Comparison of ENCODE assay signal across 20 cellular contexts in the genomic region with DNA sequence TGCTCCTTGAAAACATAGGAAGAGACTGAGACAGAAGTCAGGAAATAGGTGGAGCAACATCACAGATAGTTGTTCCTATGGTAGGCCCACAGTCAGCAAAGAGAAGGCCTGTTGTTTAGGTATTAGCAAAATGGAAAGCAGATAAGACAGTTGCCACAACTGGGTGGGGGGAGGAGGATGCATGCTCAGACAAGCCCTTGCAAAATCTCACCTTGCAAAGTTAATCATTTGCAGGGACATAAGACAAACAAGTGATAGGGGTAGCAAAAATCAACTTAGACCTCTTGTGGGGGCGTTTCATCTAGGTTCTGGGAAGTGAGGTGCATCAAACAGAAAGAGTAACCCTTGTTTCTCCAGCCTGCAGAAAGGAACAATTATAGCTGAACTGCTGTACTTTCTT. TPM values are rescaled to one million over a fixed set of nuclear protein-coding genes. Genes with fewer than 3 reads are reported as not detected.
DNase-seq lines count a peak whose midpoint lies in the region; ATAC-seq and TF ChIP-seq lines count a peak whose summit lies in the region.
"Had no signal": no experiment of that assay in that cellular context is flagged by ENCODE, and none has a peak within 500 bp of the region (broad histone marks: within the 10 kb centered on the region; RNA-seq: fewer than 3 reads in every experiment).

No MANE protein-coding gene starts in this region.

- DNase-seq in WTC11 (ENCODE audit: low spot score) = no peak
- DNase-seq in left lobe of liver (ENCODE audit: low spot score) = peak; percentile 67
- DNase-seq in right lobe of liver = peak in 2 of 3 donors; percentile 36 to 63
- no peak for DNase-seq in GM13977 (ENCODE audit: low spot score)
- no peak for DNase-seq in mesothelial cell of epicardium (ENCODE audit: low spot score in 2 of 2, unreplicated experiment in 2 of 2)
- no peak for DNase-seq in osteoblast (ENCODE audit: insufficient read length, low spot score, missing footprints)
- DNase-seq: C1 segment of cervical spinal cord; Calu3; CD4-positive, alpha-beta memory T cell; COR-L47; DMS79; EL; GDM1; H9 had no signal

- no peaks in the 10 kb centered on the region for H3K9me3 ChIP-seq in right lobe of liver
- H3K9me3 ChIP-seq in osteoblast (ENCODE audit: low read depth, low read length) = no peaks in the 10 kb centered on the region

- H3K4me3 Mint-ChIP-seq in WTC11 (no peak overlapping the region), mesothelial cell of epicardium (no peak overlapping the region)
- H3K4me3 Mint-ChIP-seq: CD4-positive, alpha-beta memory T cell; GM23338; H9 had no signal

- no peak overlapping the region for H2AFZ ChIP-seq in osteoblast (ENCODE audit: low read length)
- H2AFZ ChIP-seq: GM23338 had no signal

- H3K4me2 ChIP-seq in osteoblast (ENCODE audit: insufficient read depth, low read length) = no peak overlapping the region
- H3K4me2 ChIP-seq: GM23338 had no signal

- ATAC-seq in WTC11 (no peak), left lobe of liver (peak; percentile 85), right lobe of liver (peak; percentile 77 to 91 (median 80))
- ATAC-seq: GM12878, GM23338, HCT116 had no signal

- H3K27me3 ChIP-seq in right lobe of liver (no peaks in the 10 kb centered on the region), osteoblast (ENCODE audit: insufficient read depth, low read length) (no peaks in the 10 kb centered on the region)

- intact Hi-C loops in right lobe of liver (cut with DNase I) = no loop called here

- H3K27me3 Mint-ChIP-seq in WTC11 (ENCODE audit: low read depth) = no peaks in the 10 kb centered on the region
- no peaks in the 10 kb centered on the region for H3K27me3 Mint-ChIP-seq in mesothelial cell of epicardium (ENCODE audit: low read depth)
- H3K27me3 Mint-ChIP-seq: CD4-positive, alpha-beta memory T cell had no signal

- no peaks in the 10 kb centered on the region for H4K20me1 ChIP-seq in osteoblast (ENCODE audit: insufficient read depth, low read length)

- H3K36me3 ChIP-seq in right lobe of liver (no peaks in the 10 kb centered on the region), osteoblast (ENCODE audit: insufficient read depth, low read length) (no peaks in the 10 kb centered on the region)

- H3K9me3 Mint-ChIP-seq in WTC11 = peaks cover 13% of the 10 kb centered on the region
- peaks cover 71% of the 10 kb centered on the region for H3K9me3 Mint-ChIP-seq in mesothelial cell of epicardium

- H3K27ac Mint-ChIP-seq in WTC11 (no peak overlapping the region), mesothelial cell of epicardium (no peak overlapping the region)
- H3K27ac Mint-ChIP-seq: CD4-positive, alpha-beta memory T cell; GM23338; H9 had no signal

- peaks cover 0 to 8% (median 0%) of the 10 kb centered on the region in 4 donors for H3K4me1 ChIP-seq in right lobe of liver
- H3K4me1 ChIP-seq in osteoblast (ENCODE audit: insufficient read depth, low read length) = no peaks in the 10 kb centered on the region

- H3K27ac ChIP-seq in right lobe of liver (peak overlapping the region in 2 of 3 donors; percentile 66 to 72), osteoblast (ENCODE audit: low read depth, low read length) (no peak overlapping the region)

- in situ Hi-C loops in GM13977 (cut with MboI; ENCODE audit: low pct_unique_long_range_greater_than_20kb, low sequenced_read_pairs, unreplicated experiment) = no loop called here

- WGBS in right lobe of liver (ENCODE audit: insufficient coverage, low coverage, low lambda C conversion rate, missing lambda C conversion rate) = 8% methylated on average over 1 of the region's 1 CpG

- CTCF ChIA-PET in WTC11 (lab: Charles Lee) = no interaction called here

- no peak for TF ChIP-seq CTCF in WTC11 (IDR thresholded peaks at IDR 0.05)
- no peak for TF ChIP-seq CTCF in right lobe of liver (IDR thresholded peaks at IDR 0.05)
- TF ChIP-seq CTCF in GM13977 (IDR thresholded peaks at IDR 0.05; ENCODE audit: extremely low read depth, insufficient read depth, missing control alignments) = no peak
- TF ChIP-seq CTCF in mesothelial cell of epicardium (IDR thresholded peaks at IDR 0.05; ENCODE audit: unreplicated experiment) = no peak
- no peak for TF ChIP-seq CTCF in osteoblast (IDR thresholded peaks at IDR 0.05; ENCODE audit: extremely low read depth, low read depth, low read length)

- POLR2A ChIA-PET in WTC11 (lab: Charles Lee) = no interaction called here

- H3K4me1 Mint-ChIP-seq in WTC11 = no peaks in the 10 kb centered on the region
- H3K4me1 Mint-ChIP-seq in mesothelial cell of epicardium = no peaks in the 10 kb centered on the region
- H3K4me1 Mint-ChIP-seq: CD4-positive, alpha-beta memory T cell; GM23338; H9 had no signal

- H3K4me3 ChIP-seq in right lobe of liver = peak overlapping the region in 2 of 3 donors; percentile 34 to 36
- H3K4me3 ChIP-seq in osteoblast (ENCODE audit: insufficient read depth, low read length) = no peak overlapping the region
- H3K4me3 ChIP-seq: GM12878, GM23338 had no signal

- peak; percentile 49 for TF ChIP-seq POLR2A in right lobe of liver (IDR thresholded peaks at IDR 0.05)

- H3K36me3 Mint-ChIP-seq in WTC11 (peaks cover 6% of the 10 kb centered on the region; the same call in 1 of the 2 replicates), mesothelial cell of epicardium (peaks cover 2% of the 10 kb centered on the region)
- H3K36me3 Mint-ChIP-seq: CD4-positive, alpha-beta memory T cell had no signal

- H3K79me2 ChIP-seq in osteoblast (ENCODE audit: insufficient read depth, low read length) = no peaks in the 10 kb centered on the region

TF ChIP-seq in WTC11, 78 proteins besides CTCF, POLR2A, EP300 and RAD21:
- TF ChIP-seq GABPB1 (CRISPR knock-in tag; IDR thresholded peaks at IDR 0.05) (0 out of 2 replicates have a peak, but pooled peaks have one; percentile 25), GTF2I (CRISPR knock-in tag; conservative IDR thresholded peaks at IDR 0.05) (no peak)
TF ChIP-seq in WTC11: peak in this region for 1.

RNA-seq across cellular contexts. Expression of a gene that starts 30.7 kb away (rescaled TPM):
- not detected in 3 replicates for total RNA-seq in WTC11 (2021)
- total RNA-seq in left lobe of liver = 50.8 TPM
- total RNA-seq in right lobe of liver = 100 to 1,000 TPM in 4 of 6 experiments, 10 to 100 TPM in 2; 56.3 to 203 (median 115) TPM
- not detected in 3 replicates for total RNA-seq in mesothelial cell of epicardium
- not detected in 2 replicates for total RNA-seq in osteoblast
- total RNA-seq: A172; A673; Calu3; CD4-positive, alpha-beta memory T cell; GM12878; GM23338; H4; H9 had no signal

Comparison
In these comparisons a context has a peak if more than half of its experiments do, and no peak if none do; other contexts are left out.
1. DNase-seq: peak in left lobe of liver (single experiment) and right lobe of liver (2 of 3); none in WTC11 (single experiment), GM13977 (single experiment), mesothelial cell of epicardium (0 of 2) and osteoblast (single experiment).
2. RNA of a gene that starts 30.7 kb away (total RNA-seq): 56.3 to 203 TPM in right lobe of liver and 50.8 TPM in left lobe of liver (single experiment); not detected in WTC11, not detected in mesothelial cell of epicardium and not detected in osteoblast; every median in the first group is over 10 times any median in the second.